In the genomic region with DNA sequence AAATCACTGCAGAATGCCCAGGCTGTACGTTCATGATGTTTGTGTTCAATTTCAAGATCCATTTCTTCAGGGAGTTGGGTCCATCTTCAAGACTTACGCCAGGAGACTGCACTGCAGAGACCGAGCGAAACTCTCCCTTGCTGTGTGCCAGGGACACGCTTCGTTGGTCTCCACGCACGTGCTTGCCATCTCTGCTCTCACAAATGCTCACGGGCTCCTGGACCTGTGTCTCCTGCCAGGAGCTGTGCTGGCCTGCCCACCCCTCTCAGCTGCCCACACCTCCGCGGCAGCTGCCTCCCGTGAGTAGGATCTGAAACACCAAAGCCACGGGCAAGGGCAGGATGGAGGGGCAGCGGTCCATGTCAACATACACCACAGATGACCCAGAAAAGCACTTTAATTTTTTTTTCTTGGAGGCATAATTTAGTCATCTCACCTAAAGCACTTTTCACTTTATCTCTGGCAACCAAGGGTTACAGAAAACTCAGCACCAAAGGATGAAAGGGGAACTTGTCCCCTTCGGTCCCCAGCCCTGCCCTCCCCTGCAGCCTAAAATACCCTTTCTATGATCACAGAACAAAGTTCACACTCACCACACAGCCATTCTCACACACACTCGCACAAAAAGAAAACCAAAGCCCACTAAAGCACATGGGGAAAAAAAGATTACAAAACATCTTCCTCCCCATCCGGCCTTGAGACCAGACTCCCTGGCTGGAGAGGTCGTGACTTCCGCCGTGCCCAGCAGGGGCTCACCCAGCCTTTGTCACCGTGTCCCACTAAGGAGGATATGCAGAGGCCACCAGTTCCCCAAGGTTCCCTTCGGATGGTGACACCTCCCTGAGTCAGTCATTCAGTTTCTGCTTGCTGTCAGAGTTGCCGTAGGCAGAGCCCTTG, we compare ENCODE assay signal across 1 cellular context.
TF ChIP-seq lines count a peak whose summit lies in the region.

No MANE protein-coding gene starts in this region.

TF ChIP-seq in WTC11, 78 proteins besides CTCF, POLR2A, EP300 and RAD21 (continued from another document):
- TF ChIP-seq, protein P1, sequence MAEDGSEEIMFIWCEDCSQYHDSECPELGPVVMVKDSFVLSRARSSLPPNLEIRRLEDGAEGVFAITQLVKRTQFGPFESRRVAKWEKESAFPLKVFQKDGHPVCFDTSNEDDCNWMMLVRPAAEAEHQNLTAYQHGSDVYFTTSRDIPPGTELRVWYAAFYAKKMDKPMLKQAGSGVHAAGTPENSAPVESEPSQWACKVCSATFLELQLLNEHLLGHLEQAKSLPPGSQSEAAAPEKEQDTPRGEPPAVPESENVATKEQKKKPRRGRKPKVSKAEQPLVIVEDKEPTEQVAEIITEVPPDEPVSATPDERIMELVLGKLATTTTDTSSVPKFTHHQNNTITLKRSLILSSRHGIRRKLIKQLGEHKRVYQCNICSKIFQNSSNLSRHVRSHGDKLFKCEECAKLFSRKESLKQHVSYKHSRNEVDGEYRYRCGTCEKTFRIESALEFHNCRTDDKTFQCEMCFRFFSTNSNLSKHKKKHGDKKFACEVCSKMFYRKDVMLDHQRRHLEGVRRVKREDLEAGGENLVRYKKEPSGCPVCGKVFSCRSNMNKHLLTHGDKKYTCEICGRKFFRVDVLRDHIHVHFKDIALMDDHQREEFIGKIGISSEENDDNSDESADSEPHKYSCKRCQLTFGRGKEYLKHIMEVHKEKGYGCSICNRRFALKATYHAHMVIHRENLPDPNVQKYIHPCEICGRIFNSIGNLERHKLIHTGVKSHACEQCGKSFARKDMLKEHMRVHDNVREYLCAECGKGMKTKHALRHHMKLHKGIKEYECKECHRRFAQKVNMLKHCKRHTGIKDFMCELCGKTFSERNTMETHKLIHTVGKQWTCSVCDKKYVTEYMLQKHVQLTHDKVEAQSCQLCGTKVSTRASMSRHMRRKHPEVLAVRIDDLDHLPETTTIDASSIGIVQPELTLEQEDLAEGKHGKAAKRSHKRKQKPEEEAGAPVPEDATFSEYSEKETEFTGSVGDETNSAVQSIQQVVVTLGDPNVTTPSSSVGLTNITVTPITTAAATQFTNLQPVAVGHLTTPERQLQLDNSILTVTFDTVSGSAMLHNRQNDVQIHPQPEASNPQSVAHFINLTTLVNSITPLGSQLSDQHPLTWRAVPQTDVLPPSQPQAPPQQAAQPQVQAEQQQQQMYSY (CRISPR knock-in tag; IDR thresholded peaks at IDR 0.05), result no peak
- TF ChIP-seq FOXP1 (CRISPR knock-in tag; IDR thresholded peaks at IDR 0.05; ENCODE audit: borderline replicate concordance), result no peak
